ENCODE assay signal across 13 cellular contexts in genomic region chr14:103705158-103705523, GRCh38. TPM values are rescaled to one million over a fixed set of nuclear protein-coding genes. Genes with fewer than 3 reads are reported as not detected.
A peak's percentile ranks its signal among the peaks of the same experiment; 100 is the strongest.
DNase-seq lines count a peak whose midpoint lies in the region; ATAC-seq lines count a peak whose summit lies in the region.
"Had no signal": no experiment of that assay in that cellular context is flagged by ENCODE, and none has a peak within 500 bp of the region (broad histone marks: within the 10 kb centered on the region; RNA-seq: fewer than 3 reads in every experiment).

No MANE protein-coding gene starts in this region.

- H3K4me1 ChIP-seq in mucosa of rectum (ENCODE audit: control insufficient read depth in 2 of 2, insufficient read depth in 2 of 2, low read length in 2 of 2) = peaks cover 2 to 6% of the 10 kb centered on the region in 2 donors
- H3K4me1 ChIP-seq: A549 had no signal

- no peaks in the 10 kb centered on the region for H3K27me3 ChIP-seq in mucosa of rectum (ENCODE audit: control insufficient read depth in 2 of 2, insufficient read depth in 2 of 2, low read length in 2 of 2)

- peak overlapping the region; percentile 9 to 45 for H3K27ac ChIP-seq in mucosa of rectum (ENCODE audit: low read depth in 2 of 2, low read length in 2 of 2)
- H3K27ac ChIP-seq: A549, thoracic aorta had no signal

- H3K9me3 Mint-ChIP-seq in activated T-cell treated with anti-CD3 and anti-CD28 coated beads, Interleukin-2, amount 50 U/mL, for 24 hours = no peaks in the 10 kb centered on the region
- H3K9me3 Mint-ChIP-seq in activated T-cell treated with anti-CD3 and anti-CD28 coated beads, Interleukin-2, amount 50 U/mL, for 72 hours = no peaks in the 10 kb centered on the region

- H3K4me3 Mint-ChIP-seq in activated T-cell treated with anti-CD3 and anti-CD28 coated beads, Interleukin-2, amount 50 U/mL, for 24 hours = no peak overlapping the region
- H3K4me3 Mint-ChIP-seq in activated T-cell treated with anti-CD3 and anti-CD28 coated beads, Interleukin-2, amount 50 U/mL, for 72 hours = no peak overlapping the region

- peaks cover 92% of the 10 kb centered on the region for H3K36me3 Mint-ChIP-seq in activated T-cell treated with anti-CD3 and anti-CD28 coated beads, Interleukin-2, amount 50 U/mL, for 24 hours (ENCODE audit: low read depth)
- H3K36me3 Mint-ChIP-seq in activated T-cell treated with anti-CD3 and anti-CD28 coated beads, Interleukin-2, amount 50 U/mL, for 72 hours (ENCODE audit: insufficient read depth in 2 of 2) = peaks cover 0 to 7% of the 10 kb centered on the region in 2 donors

- DNase-seq in activated T-cell treated with anti-CD3 and anti-CD28 coated beads, Interleukin-2, amount 50 U/mL, for 24 hours = no peak
- DNase-seq in activated T-cell treated with anti-CD3 and anti-CD28 coated beads, Interleukin-2, amount 50 U/mL, for 72 hours = no peak
- DNase-seq in ureter (ENCODE audit: low spot score) = peak; percentile 90
- no peak for DNase-seq in activated CD4-positive, alpha-beta T cell treated with anti-CD3 and anti-CD28 coated beads, Interleukin-2, amount 50 U/mL, for 1 hour
- DNase-seq in DMS79 (lab: John Stamatoyannopoulos, UW) = no peak
- no peak for DNase-seq in DMS79 treated with DMSO at 0.1 percent for 48 hours (lab: John Stamatoyannopoulos, UW)
- DNase-seq: activated naive CD4-positive, alpha-beta T cell treated with anti-CD3 and anti-CD28 coated beads, Interleukin-2, amount 50 U/mL, for 16 hours; cortex of kidney; SW 1271 had no signal

- no peak overlapping the region for H3K9ac ChIP-seq in mucosa of rectum (ENCODE audit: low read depth in 1 of 2, low read length in 2 of 2)

- no peak for ATAC-seq in activated T-cell treated with anti-CD3 and anti-CD28 coated beads, Interleukin-2, amount 50 U/mL, for 72 hours (replicated peaks in 1 of 2)
- ATAC-seq in esophagus mucosa = peak; percentile 36
- ATAC-seq: A549 had no signal

- H3K27me3 Mint-ChIP-seq in activated T-cell treated with anti-CD3 and anti-CD28 coated beads, Interleukin-2, amount 50 U/mL, for 24 hours = no peaks in the 10 kb centered on the region
- H3K27me3 Mint-ChIP-seq in activated T-cell treated with anti-CD3 and anti-CD28 coated beads, Interleukin-2, amount 50 U/mL, for 72 hours (ENCODE audit: low read depth) = no peaks in the 10 kb centered on the region

- H3K4me3 ChIP-seq in mucosa of rectum (ENCODE audit: low read length in 2 of 2) = no peak overlapping the region
- H3K4me3 ChIP-seq: A549, thoracic aorta had no signal

- no peaks in the 10 kb centered on the region for H3K4me1 Mint-ChIP-seq in activated T-cell treated with anti-CD3 and anti-CD28 coated beads, Interleukin-2, amount 50 U/mL, for 24 hours (ENCODE audit: low read depth)
- H3K4me1 Mint-ChIP-seq in activated T-cell treated with anti-CD3 and anti-CD28 coated beads, Interleukin-2, amount 50 U/mL, for 72 hours (ENCODE audit: low read depth) = peaks cover 6% of the 10 kb centered on the region

- H3K9me3 ChIP-seq in mucosa of rectum (ENCODE audit: control insufficient read depth in 2 of 2, low read length in 2 of 2) = no peaks in the 10 kb centered on the region
- H3K9me3 ChIP-seq: A549, thoracic aorta had no signal

- peak overlapping the region; percentile 67 for H3K27ac Mint-ChIP-seq in activated T-cell treated with anti-CD3 and anti-CD28 coated beads, Interleukin-2, amount 50 U/mL, for 24 hours
- H3K27ac Mint-ChIP-seq in activated T-cell treated with anti-CD3 and anti-CD28 coated beads, Interleukin-2, amount 50 U/mL, for 72 hours = no peak overlapping the region

- H3K36me3 ChIP-seq in mucosa of rectum (ENCODE audit: control insufficient read depth in 2 of 2, insufficient read depth in 2 of 2, low read length in 2 of 2) = peaks cover 30 to 34% of the 10 kb centered on the region in 2 donors

RNA-seq across cellular contexts. Expression of gene XRCC3, which starts 10.1 kb away (rescaled TPM):
- total RNA-seq in activated T-cell treated with anti-CD3 and anti-CD28 coated beads, Interleukin-2, amount 50 U/mL, for 72 hours = 10 to 100 TPM; 31.5 to 47.4 TPM
- 11.3 TPM for total RNA-seq in esophagus mucosa
- total RNA-seq in ureter = 15.7 TPM

RNA-seq across cellular contexts. Expression of gene ZFYVE21, which starts 10.5 kb away (rescaled TPM):
- total RNA-seq in activated T-cell treated with anti-CD3 and anti-CD28 coated beads, Interleukin-2, amount 50 U/mL, for 72 hours = 10 to 100 TPM; 11.6 to 15.7 TPM
- 58.8 TPM for total RNA-seq in esophagus mucosa
- total RNA-seq in ureter = 90.9 TPM
